ENCODE assay signal across 18 cellular contexts in genomic region chr2:1606421-1607235, GRCh38.
A peak's percentile ranks its signal among the peaks of the same experiment; 100 is the strongest.
DNase-seq lines count a peak whose midpoint lies in the region; ATAC-seq, FAIRE-seq and TF ChIP-seq lines count a peak whose summit lies in the region.
"Had no signal": no experiment of that assay in that cellular context is flagged by ENCODE, and none has a peak within 500 bp of the region (broad histone marks: within the 10 kb centered on the region; RNA-seq: fewer than 3 reads in every experiment).

No MANE protein-coding gene starts in this region.

- H3K9ac ChIP-seq in keratinocyte (ENCODE audit: control insufficient read depth, extremely low read depth, insufficient read depth, low read length) (no peak overlapping the region), neural progenitor cell (no peak overlapping the region)
- H3K9ac ChIP-seq: parathyroid adenoma had no signal

- peaks cover 5% of the 10 kb centered on the region for H3F3A ChIP-seq in neural progenitor cell (ENCODE audit: low read depth)

- no peak overlapping the region for H3K27ac Mint-ChIP-seq in stimulated activated naive B cell treated with anti-CD40 and anti-IgM and Interleukin-4, amounts not matched to agents 10 μg/mL and 1 μg/mL and 100 μg/mL, for 72 hours
- no peak overlapping the region for H3K27ac Mint-ChIP-seq in neural progenitor cell
- H3K27ac Mint-ChIP-seq: CD4-positive, alpha-beta memory T cell; type B pancreatic cell had no signal

- peaks cover 4% of the 10 kb centered on the region for H3K9me1 ChIP-seq in keratinocyte (ENCODE audit: control insufficient read depth, extremely low read depth, insufficient read depth, low read length)

- H3K4me1 Mint-ChIP-seq in stimulated activated naive B cell treated with anti-CD40 and anti-IgM and Interleukin-4, amounts not matched to agents 10 μg/mL and 1 μg/mL and 100 μg/mL, for 72 hours = peaks cover 29 to 31% of the 10 kb centered on the region in 2 donors
- peaks cover 23% of the 10 kb centered on the region for H3K4me1 Mint-ChIP-seq in neural progenitor cell
- H3K4me1 Mint-ChIP-seq: CD4-positive, alpha-beta memory T cell had no signal

- DNase-seq in activated CD8-positive, alpha-beta memory T cell treated with anti-CD3 and anti-CD28 coated beads for 24 hours = peak; percentile 17
- no peak for DNase-seq in activated CD8-positive, alpha-beta memory T cell treated with anti-CD3 and anti-CD28 coated beads, Interleukin-2, amount 50 U/mL, for 48 hours
- DNase-seq in bronchial epithelial cell (ENCODE audit: low read depth) = no peak
- DNase-seq in keratinocyte (ENCODE audit: low read depth, low spot score) = no peak
- DNase-seq in stimulated activated naive B cell treated with anti-CD40 and anti-IgM and Interleukin-4, amounts not matched to agents 10 μg/mL and 1 μg/mL and 100 μg/mL, for 72 hours = no peak
- DNase-seq in neural progenitor cell (ENCODE audit: low spot score) = no peak
- DNase-seq in cerebellum (ENCODE audit: low spot score) = no peak
- DNase-seq: 8988T; activated CD4-positive, alpha-beta T cell treated with anti-CD3 and anti-CD28 coated beads for 1 hour; CD4-positive, alpha-beta memory T cell; NCI-H1930; SIG-M5; small intestine; T1000 had no signal

- peaks cover 6 to 7% of the 10 kb centered on the region in 2 donors for H3K27me3 Mint-ChIP-seq in stimulated activated naive B cell treated with anti-CD40 and anti-IgM and Interleukin-4, amounts not matched to agents 10 μg/mL and 1 μg/mL and 100 μg/mL, for 72 hours
- H3K27me3 Mint-ChIP-seq in neural progenitor cell (ENCODE audit: insufficient read depth, low read depth) = peaks cover 2% of the 10 kb centered on the region

- TF ChIP-seq CTCF in bronchial epithelial cell (IDR thresholded peaks at IDR 0.05; ENCODE audit: insufficient read depth, low read length, severe bottlenecking) = no peak
- TF ChIP-seq CTCF in keratinocyte (optimal IDR thresholded peaks at IDR 0.05 in 1 of 3, IDR thresholded peaks at IDR 0.05 in 1 of 3, conservative IDR thresholded peaks at IDR 0.05 in 1 of 3; ENCODE audit: extremely low read depth in 1 of 3, insufficient read depth in 2 of 3, low read length in 3 of 3) = no peak
- TF ChIP-seq CTCF in neural progenitor cell (IDR thresholded peaks at IDR 0.05) = no peak

- FAIRE-seq in bronchial epithelial cell (lab: Jason Lieb, UNC) (peak; percentile 47), keratinocyte (lab: Jason Lieb, UNC) (peak; percentile 23)
- FAIRE-seq: small intestine had no signal

- H3K4me2 ChIP-seq in keratinocyte (ENCODE audit: control insufficient read depth, extremely low read depth, insufficient read depth, low read depth, low read length) (no peak overlapping the region), neural progenitor cell (no peak overlapping the region)

- H3K9me3 ChIP-seq in keratinocyte (ENCODE audit: control insufficient read depth, low read depth, low read length) (no peaks in the 10 kb centered on the region), neural progenitor cell (ENCODE audit: low read depth) (no peaks in the 10 kb centered on the region)
- H3K9me3 ChIP-seq: esophagus muscularis mucosa had no signal

- peak; percentile 81 to 87 for ATAC-seq in stimulated activated naive B cell treated with anti-CD40 and anti-IgM and Interleukin-4, amounts not matched to agents 10 μg/mL and 1 μg/mL and 100 μg/mL, for 72 hours (replicated peaks)
- ATAC-seq in HG03354 (IDR thresholded peaks at IDR 0.05; ENCODE audit: poor library complexity, severe bottlenecking, unreplicated experiment) = no peak

- dilution Hi-C loops in keratinocyte (cut with MboI; ENCODE audit: extremely low pct_ligation_motif_present, low sequenced_read_pairs) = no loop called here

- no peak overlapping the region for H2AFZ ChIP-seq in keratinocyte (ENCODE audit: control insufficient read depth, low read length)
- no peak overlapping the region for H2AFZ ChIP-seq in neural progenitor cell (replicated peaks)
- H2AFZ ChIP-seq: parathyroid adenoma had no signal

- H3K27me3 ChIP-seq in bronchial epithelial cell (ENCODE audit: control insufficient read depth, insufficient read depth, low read length) = no peaks in the 10 kb centered on the region
- no peaks in the 10 kb centered on the region for H3K27me3 ChIP-seq in keratinocyte (ENCODE audit: control insufficient read depth, extremely low read depth, insufficient read depth, low read length)
- no peaks in the 10 kb centered on the region for H3K27me3 ChIP-seq in neural progenitor cell

- H3K27ac ChIP-seq in keratinocyte (ENCODE audit: control insufficient read depth, insufficient read depth, low read length) (no peak overlapping the region), neural progenitor cell (no peak overlapping the region)
- H3K27ac ChIP-seq: esophagus muscularis mucosa, parathyroid adenoma had no signal

- H3K4me3 Mint-ChIP-seq in stimulated activated naive B cell treated with anti-CD40 and anti-IgM and Interleukin-4, amounts not matched to agents 10 μg/mL and 1 μg/mL and 100 μg/mL, for 72 hours = no peak overlapping the region
- no peak overlapping the region for H3K4me3 Mint-ChIP-seq in neural progenitor cell
- H3K4me3 Mint-ChIP-seq: CD4-positive, alpha-beta memory T cell; type B pancreatic cell had no signal

- no peak overlapping the region for H3K4me3 ChIP-seq in bronchial epithelial cell (ENCODE audit: low read depth, low read length)
- no peak overlapping the region for H3K4me3 ChIP-seq in keratinocyte (ENCODE audit: control insufficient read depth in 2 of 3, extremely low read depth in 1 of 3, insufficient read depth in 2 of 3, low read depth in 1 of 3, low read length in 3 of 3)
- H3K4me3 ChIP-seq in neural progenitor cell = no peak overlapping the region

- H3K79me2 ChIP-seq in keratinocyte (ENCODE audit: control insufficient read depth, insufficient read depth, low read length) = no peaks in the 10 kb centered on the region
- no peaks in the 10 kb centered on the region for H3K79me2 ChIP-seq in neural progenitor cell (ENCODE audit: low read depth)
- H3K79me2 ChIP-seq: parathyroid adenoma had no signal

- no peaks in the 10 kb centered on the region for H4K20me1 ChIP-seq in keratinocyte (ENCODE audit: control insufficient read depth, extremely low read depth, insufficient read depth, low read length)
- no peaks in the 10 kb centered on the region for H4K20me1 ChIP-seq in neural progenitor cell (ENCODE audit: low read depth)

- H3K9me3 Mint-ChIP-seq in stimulated activated naive B cell treated with anti-CD40 and anti-IgM and Interleukin-4, amounts not matched to agents 10 μg/mL and 1 μg/mL and 100 μg/mL, for 72 hours = no peaks in the 10 kb centered on the region
- no peaks in the 10 kb centered on the region for H3K9me3 Mint-ChIP-seq in neural progenitor cell
- H3K9me3 Mint-ChIP-seq: CD4-positive, alpha-beta memory T cell; type B pancreatic cell had no signal

- H3K4me1 ChIP-seq in keratinocyte (ENCODE audit: control insufficient read depth, extremely low read depth, insufficient read depth, low read length) (peaks cover 36% of the 10 kb centered on the region), neural progenitor cell (peaks cover 7% of the 10 kb centered on the region)
- H3K4me1 ChIP-seq: parathyroid adenoma had no signal

- H3K36me3 ChIP-seq in bronchial epithelial cell (ENCODE audit: control insufficient read depth, insufficient read depth, low read length) = no peaks in the 10 kb centered on the region
- no peaks in the 10 kb centered on the region for H3K36me3 ChIP-seq in keratinocyte (ENCODE audit: control insufficient read depth in 2 of 2, extremely low read depth in 1 of 2, insufficient read depth in 2 of 2, low read length in 2 of 2)
- H3K36me3 ChIP-seq in neural progenitor cell = no peaks in the 10 kb centered on the region
- H3K36me3 ChIP-seq: esophagus muscularis mucosa had no signal

- H3K36me3 Mint-ChIP-seq in stimulated activated naive B cell treated with anti-CD40 and anti-IgM and Interleukin-4, amounts not matched to agents 10 μg/mL and 1 μg/mL and 100 μg/mL, for 72 hours = no peaks in the 10 kb centered on the region
- no peaks in the 10 kb centered on the region for H3K36me3 Mint-ChIP-seq in neural progenitor cell
- H3K36me3 Mint-ChIP-seq: CD4-positive, alpha-beta memory T cell; type B pancreatic cell had no signal
